21 cellular contexts compared by ENCODE assay signal in the genomic region with DNA sequence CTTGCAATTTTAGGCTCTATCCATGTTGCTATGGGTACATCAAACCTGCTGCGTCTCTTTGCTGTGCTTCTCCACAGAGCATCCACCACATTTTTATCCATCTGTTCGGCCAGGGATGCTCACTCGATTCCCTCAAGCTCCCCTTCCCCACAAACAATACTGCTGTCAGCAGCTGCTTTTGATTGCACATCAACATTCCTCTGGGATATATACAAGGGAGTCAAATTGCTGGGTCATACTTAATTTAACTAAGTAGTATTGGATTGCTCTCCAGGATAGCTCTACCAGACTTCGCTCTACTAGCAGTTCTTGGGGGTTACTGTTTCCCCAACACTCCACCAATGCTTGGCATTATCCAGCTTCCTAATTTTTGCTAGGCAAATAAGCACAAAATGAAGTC. TPM values are rescaled to one million over a fixed set of nuclear protein-coding genes. Genes with fewer than 3 reads are reported as not detected.
"Had no signal": no experiment of that assay in that cellular context is flagged by ENCODE, and none has a peak within 500 bp of the region (broad histone marks: within the 10 kb centered on the region; RNA-seq: fewer than 3 reads in every experiment).

No MANE protein-coding gene starts in this region.

- H3K4me1 Mint-ChIP-seq: T-helper 17 cell had no signal

- H3K4me3 Mint-ChIP-seq: T-helper 17 cell had no signal

- DNase-seq: KBM-7, MV-4-11, NCI-H1048, NCI-H1105, NCI-H1417, NCI-H1436 treated with DMSO at 0.1 percent for 48 hours, NCI-H1694, NCI-H187 treated with DMSO at 0.1 percent for 48 hours, NCI-H2029 treated with DMSO at 0.1 percent for 48 hours, NCI-H2227 treated with DMSO at 0.1 percent for 48 hours, NCI-H524, NCI-H526 treated with DMSO at 0.1 percent for 48 hours, NCI-H774, Right ventricle myocardium superior, RPMI8226, SIG-M5, T-helper 1 cell, T-helper 17 cell had no signal

- H3K27ac Mint-ChIP-seq: T-helper 17 cell had no signal

- ATAC-seq: HepG2, T-helper 17 cell had no signal

RNA-seq across cellular contexts. Expression of a gene that starts 36.8 kb away (rescaled TPM):
- total RNA-seq: HepG2, MCF 10A, NCI-H460 had no signal
- polyA plus RNA-seq: HepG2 had no signal
